In the genomic region with DNA sequence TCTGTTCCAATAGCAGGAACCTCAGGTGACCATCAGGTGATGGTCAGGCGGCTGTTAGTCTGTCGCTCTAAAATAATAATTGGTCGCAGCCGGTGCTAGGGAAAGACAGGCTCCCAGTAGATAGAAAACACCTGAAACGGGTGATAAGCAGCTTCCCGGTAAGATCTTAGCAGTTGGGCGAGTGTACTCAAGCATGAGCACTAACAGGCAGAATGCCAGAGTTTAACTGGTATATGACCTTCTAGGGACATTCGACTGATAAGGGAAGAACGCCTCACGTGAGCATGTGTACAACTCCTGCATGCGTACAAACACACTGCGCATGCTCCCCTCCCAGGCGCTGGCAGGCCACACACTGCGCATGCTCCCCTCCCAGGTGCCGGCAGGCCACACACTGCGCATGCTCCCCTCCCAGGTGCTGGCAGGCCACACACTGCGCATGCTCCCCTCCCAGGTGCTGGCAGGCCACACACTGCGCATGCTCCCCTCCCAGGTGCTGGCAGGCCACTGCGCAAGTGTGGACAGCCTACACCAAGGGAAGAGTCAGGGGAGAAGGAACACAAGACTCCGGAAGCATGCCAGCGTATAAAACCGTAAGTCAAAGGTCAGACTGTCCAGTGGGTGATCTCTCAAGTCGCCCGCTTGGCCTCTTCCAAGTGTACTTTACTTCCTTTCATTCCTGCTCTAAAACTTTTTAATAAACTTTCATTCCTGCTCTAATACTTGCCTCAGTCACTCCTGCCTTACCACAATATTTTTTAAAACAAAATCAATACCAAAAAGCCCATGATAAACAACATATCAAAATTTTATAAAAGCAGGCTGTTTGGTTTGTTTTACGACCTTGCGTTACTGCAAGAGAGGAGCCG, we compare ENCODE assay signal across 8 cellular contexts. TPM values are rescaled to one million over a fixed set of nuclear protein-coding genes. Genes with fewer than 3 reads are reported as not detected.
DNase-seq lines count a peak whose midpoint lies in the region; ATAC-seq and TF ChIP-seq lines count a peak whose summit lies in the region.

No MANE protein-coding gene starts in this region.

- no peak for TF ChIP-seq CTCF in CD4-positive, alpha-beta T cell (IDR thresholded peaks at IDR 0.05)
- TF ChIP-seq CTCF in esophagus muscularis mucosa (IDR thresholded peaks at IDR 0.05) (no peak), osteocyte (IDR thresholded peaks at IDR 0.05) (no peak), glutamatergic neuron (IDR thresholded peaks at IDR 0.05; ENCODE audit: partially characterized antibody, unreplicated experiment) (no peak)

- no peaks in the 10 kb centered on the region for H3K9me3 ChIP-seq in CD4-positive, alpha-beta T cell (ENCODE audit: control insufficient read depth, low read length)
- H3K9me3 ChIP-seq in esophagus muscularis mucosa: no peaks in the 10 kb centered on the region

- H3K27ac ChIP-seq in CD4-positive, alpha-beta T cell (ENCODE audit: low read depth, low read length): no peak overlapping the region
- H3K27ac ChIP-seq in esophagus muscularis mucosa (replicated peaks in 1 of 4): peak overlapping the region in 1 of 4 donors; percentile 16

- POLR2A ChIA-PET in CD4-positive, alpha-beta T cell (lab: Charles Lee): no interaction called here
- POLR2A ChIA-PET in activated CD8-positive, alpha-beta T cell treated with anti-CD3 and anti-CD28 coated beads, Interleukin-2, amount 10 ng/mL, durations not matched to agents 7 days and 5 days (lab: Charles Lee): no interaction called here

- H3K4me1 ChIP-seq in esophagus muscularis mucosa: peaks cover 0 to 3% (median 0%) of the 10 kb centered on the region in 4 donors

- TF ChIP-seq POLR2A in esophagus muscularis mucosa (IDR thresholded peaks at IDR 0.05; ENCODE audit: low read depth): no peak

- no peaks in the 10 kb centered on the region for H3K27me3 Mint-ChIP-seq in CD4-positive, alpha-beta T cell
- peaks cover 3% of the 10 kb centered on the region for H3K27me3 Mint-ChIP-seq in activated CD8-positive, alpha-beta T cell treated with anti-CD3 and anti-CD28 coated beads, Interleukin-2, amount 10 ng/mL, durations not matched to agents 7 days and 5 days (ENCODE audit: low read depth)
- H3K27me3 Mint-ChIP-seq in osteocyte (ENCODE audit: unreplicated experiment): no peaks in the 10 kb centered on the region
- peaks cover 4% of the 10 kb centered on the region for H3K27me3 Mint-ChIP-seq in glutamatergic neuron (ENCODE audit: unreplicated experiment)

- DNase-seq in CD4-positive, alpha-beta T cell: peak; percentile 7 to 51 (median 34)
- peak; percentile 87 for DNase-seq in NCI-H1436 (lab: John Stamatoyannopoulos, UW)
- DNase-seq in activated CD8-positive, alpha-beta T cell treated with anti-CD3 and anti-CD28 coated beads, Interleukin-2, amount 10 ng/mL, durations not matched to agents 7 days and 5 days: no peak
- DNase-seq in esophagus muscularis mucosa (ENCODE audit: extremely low spot score): no peak
- DNase-seq in osteocyte (ENCODE audit: extremely low spot score, unreplicated experiment): no peak
- DNase-seq in glutamatergic neuron: no peak

- intact Hi-C loops in CD4-positive, alpha-beta T cell (cut with DNase I, micrococcal nuclease): no loop called here
- intact Hi-C loops in esophagus muscularis mucosa (cut with DNase I): no loop called here

- CTCF ChIA-PET in CD4-positive, alpha-beta T cell (lab: Charles Lee): no interaction called here
- CTCF ChIA-PET in activated CD8-positive, alpha-beta T cell treated with anti-CD3 and anti-CD28 coated beads, Interleukin-2, amount 10 ng/mL, durations not matched to agents 7 days and 5 days (lab: Charles Lee): no interaction called here

- peak overlapping the region; percentile 38 for H3K4me3 Mint-ChIP-seq in CD4-positive, alpha-beta T cell
- peak overlapping the region; percentile 18 for H3K4me3 Mint-ChIP-seq in activated CD8-positive, alpha-beta T cell treated with anti-CD3 and anti-CD28 coated beads, Interleukin-2, amount 10 ng/mL, durations not matched to agents 7 days and 5 days
- H3K4me3 Mint-ChIP-seq in osteocyte (ENCODE audit: unreplicated experiment) (no peak overlapping the region), glutamatergic neuron (ENCODE audit: unreplicated experiment) (no peak overlapping the region)

- H3K36me3 ChIP-seq in esophagus muscularis mucosa: no peaks in the 10 kb centered on the region

- H3K27ac Mint-ChIP-seq in CD4-positive, alpha-beta T cell: no peak overlapping the region
- H3K27ac Mint-ChIP-seq in activated CD8-positive, alpha-beta T cell treated with anti-CD3 and anti-CD28 coated beads, Interleukin-2, amount 10 ng/mL, durations not matched to agents 7 days and 5 days: no peak overlapping the region
- peak overlapping the region; percentile 18 for H3K27ac Mint-ChIP-seq in osteocyte (ENCODE audit: unreplicated experiment)
- no peak overlapping the region for H3K27ac Mint-ChIP-seq in glutamatergic neuron (ENCODE audit: unreplicated experiment)

- no peaks in the 10 kb centered on the region for H3K9me3 Mint-ChIP-seq in CD4-positive, alpha-beta T cell
- no peaks in the 10 kb centered on the region for H3K9me3 Mint-ChIP-seq in activated CD8-positive, alpha-beta T cell treated with anti-CD3 and anti-CD28 coated beads, Interleukin-2, amount 10 ng/mL, durations not matched to agents 7 days and 5 days (ENCODE audit: insufficient read depth)
- H3K9me3 Mint-ChIP-seq in osteocyte (ENCODE audit: unreplicated experiment): peaks cover 5% of the 10 kb centered on the region
- H3K9me3 Mint-ChIP-seq in glutamatergic neuron (ENCODE audit: unreplicated experiment): no peaks in the 10 kb centered on the region

- H3K4me3 ChIP-seq in esophagus muscularis mucosa: peak overlapping the region; percentile 17 to 50 (median 32)

- no peaks in the 10 kb centered on the region for H3K4me1 Mint-ChIP-seq in CD4-positive, alpha-beta T cell (ENCODE audit: low read depth)
- no peaks in the 10 kb centered on the region for H3K4me1 Mint-ChIP-seq in activated CD8-positive, alpha-beta T cell treated with anti-CD3 and anti-CD28 coated beads, Interleukin-2, amount 10 ng/mL, durations not matched to agents 7 days and 5 days (ENCODE audit: low read depth)
- peaks cover 25% of the 10 kb centered on the region for H3K4me1 Mint-ChIP-seq in osteocyte (ENCODE audit: unreplicated experiment)
- no peaks in the 10 kb centered on the region for H3K4me1 Mint-ChIP-seq in glutamatergic neuron (ENCODE audit: low read depth, unreplicated experiment)

- WGBS in esophagus muscularis mucosa: 63% methylated on average over 27 of the region's 27 CpGs

- no peak for TF ChIP-seq EP300 in esophagus muscularis mucosa (IDR thresholded peaks at IDR 0.05)

- peak; percentile 43 for ATAC-seq in CD4-positive, alpha-beta T cell (ENCODE audit: poor library complexity)
- ATAC-seq in activated CD8-positive, alpha-beta T cell treated with anti-CD3 and anti-CD28 coated beads, Interleukin-2, amount 10 ng/mL, durations not matched to agents 7 days and 5 days: no peak
- ATAC-seq in GM18861 (IDR thresholded peaks at IDR 0.05; ENCODE audit: unreplicated experiment): no peak
- ATAC-seq in HG03469 (IDR thresholded peaks at IDR 0.05; ENCODE audit: unreplicated experiment): no peak

- no peaks in the 10 kb centered on the region for H3K36me3 Mint-ChIP-seq in CD4-positive, alpha-beta T cell (ENCODE audit: low read depth)
- no peaks in the 10 kb centered on the region for H3K36me3 Mint-ChIP-seq in activated CD8-positive, alpha-beta T cell treated with anti-CD3 and anti-CD28 coated beads, Interleukin-2, amount 10 ng/mL, durations not matched to agents 7 days and 5 days (ENCODE audit: low read depth)
- H3K36me3 Mint-ChIP-seq in osteocyte (ENCODE audit: unreplicated experiment): peaks cover 2% of the 10 kb centered on the region
- H3K36me3 Mint-ChIP-seq in glutamatergic neuron (ENCODE audit: unreplicated experiment): no peaks in the 10 kb centered on the region

- no peaks in the 10 kb centered on the region for H3K27me3 ChIP-seq in CD4-positive, alpha-beta T cell (ENCODE audit: control insufficient read depth, insufficient read depth, low read length)
- peaks cover 0 to 4% (median 0%) of the 10 kb centered on the region in 4 donors for H3K27me3 ChIP-seq in esophagus muscularis mucosa

RNA-seq across cellular contexts. Expression of a gene that starts 24.5 kb away (rescaled TPM):
- not detected for total RNA-seq in CD4-positive, alpha-beta T cell
- total RNA-seq in activated CD8-positive, alpha-beta T cell treated with anti-CD3 and anti-CD28 coated beads, Interleukin-2, amount 10 ng/mL, durations not matched to agents 7 days and 5 days: not detected
- total RNA-seq in esophagus muscularis mucosa (under 1 TPM in 1 of 4 donors, not detected in 3; 0.84 TPM), osteocyte (not detected in 2 replicates), glutamatergic neuron (ENCODE audit: unreplicated experiment) (not detected)

RNA-seq across cellular contexts. Expression of a gene that starts 36.1 kb away (rescaled TPM):
- total RNA-seq in CD4-positive, alpha-beta T cell: under 1 TPM; 0.14 to 0.47 TPM
- not detected for total RNA-seq in activated CD8-positive, alpha-beta T cell treated with anti-CD3 and anti-CD28 coated beads, Interleukin-2, amount 10 ng/mL, durations not matched to agents 7 days and 5 days
- total RNA-seq in esophagus muscularis mucosa (10 to 100 TPM in 1 of 4 donors, 1 to 10 TPM in 3; 2.9 to 30.0 (median 3.8) TPM), osteocyte (25.7 and 27.3 TPM in 2 replicates), glutamatergic neuron (ENCODE audit: unreplicated experiment) (not detected)

Comparison
In these comparisons a context has a peak if more than half of its experiments do, and no peak if none do; other contexts are left out.
1. DNase-seq: peak in CD4-positive, alpha-beta T cell (10 of 10) and NCI-H1436 (single experiment); none in activated CD8-positive, alpha-beta T cell treated with anti-CD3 and anti-CD28 coated beads, Interleukin-2, amount 10 ng/mL, durations not matched to agents 7 days and 5 days (single experiment), esophagus muscularis mucosa (single experiment), osteocyte (single experiment) and glutamatergic neuron (single experiment).
2. H3K4me3 Mint-ChIP-seq: peak in CD4-positive, alpha-beta T cell (single experiment) and activated CD8-positive, alpha-beta T cell treated with anti-CD3 and anti-CD28 coated beads, Interleukin-2, amount 10 ng/mL, durations not matched to agents 7 days and 5 days (single experiment); none in osteocyte (single experiment) and glutamatergic neuron (single experiment).